8 cellular contexts compared by ENCODE assay signal in the genomic region with DNA sequence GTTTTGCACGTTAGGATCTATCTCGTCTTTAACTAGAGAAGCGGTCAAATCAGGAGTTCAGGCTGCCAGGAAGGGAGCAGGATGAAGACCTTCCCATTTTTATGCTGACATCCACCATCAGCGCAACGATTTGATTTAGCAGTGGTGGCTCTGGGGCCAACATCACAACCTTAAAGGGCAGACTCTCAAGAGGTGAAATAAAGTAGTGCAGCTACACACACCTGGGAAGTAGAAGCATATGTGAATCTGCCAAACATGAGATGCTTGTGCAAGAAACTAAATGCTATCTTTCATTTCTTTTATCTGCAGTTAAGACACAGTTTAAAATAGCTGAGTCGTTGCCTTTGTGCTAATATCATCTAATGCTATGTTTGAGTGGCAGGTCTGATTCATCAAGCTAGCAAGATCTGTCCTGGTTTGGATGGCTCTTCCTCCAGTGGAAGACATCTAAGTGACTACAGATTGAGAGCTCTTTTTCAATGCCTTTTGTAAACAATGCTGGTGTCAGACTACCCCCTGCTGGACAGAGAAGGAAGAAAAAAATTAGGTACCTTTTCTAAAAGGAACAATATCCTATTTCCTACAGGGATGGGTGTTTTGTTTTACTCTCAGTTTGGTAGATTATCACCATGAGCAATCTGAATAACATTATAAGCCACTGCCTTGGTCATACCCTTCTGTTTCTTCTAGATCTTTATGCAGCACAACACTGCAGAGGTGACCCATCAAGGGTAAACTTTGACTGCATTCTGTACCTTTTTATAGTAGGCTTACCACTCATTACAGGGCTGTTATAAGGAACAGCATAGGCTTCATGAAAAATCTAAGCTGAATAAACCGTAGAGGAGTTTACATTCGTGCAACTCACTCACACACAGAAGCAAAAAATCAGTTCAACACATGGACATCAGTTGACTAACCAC.
DNase-seq lines count a peak whose midpoint lies in the region; ATAC-seq and TF ChIP-seq lines count a peak whose summit lies in the region.

No MANE protein-coding gene starts in this region.

- H3K36me3 Mint-ChIP-seq in glutamatergic neuron (ENCODE audit: unreplicated experiment), result no peaks in the 10 kb centered on the region

- intact Hi-C loops in sciatic nerve (cut with DNase I), result no loop called here

- peaks cover 13% of the 10 kb centered on the region for H3K4me1 Mint-ChIP-seq in glutamatergic neuron (ENCODE audit: low read depth, unreplicated experiment)

- no peak overlapping the region for H3K4me3 Mint-ChIP-seq in glutamatergic neuron (ENCODE audit: unreplicated experiment)

- DNase-seq in CD1c-positive myeloid dendritic cell (ENCODE audit: extremely low spot score), result peak; percentile 58
- DNase-seq in NCI-H2171 treated with DMSO at 0.1 percent for 48 hours (lab: John Stamatoyannopoulos, UW), result peak; percentile 55
- peak; percentile 14 for DNase-seq in activated CD4-positive, alpha-beta T cell treated with anti-CD3 and anti-CD28 coated beads for 48 hours
- DNase-seq in glutamatergic neuron, result no peak
- no peak for DNase-seq in sciatic nerve (ENCODE audit: low spot score)

- peaks cover 5% of the 10 kb centered on the region for H3K9me3 Mint-ChIP-seq in glutamatergic neuron (ENCODE audit: unreplicated experiment)

- peaks cover 2% of the 10 kb centered on the region for H3K27me3 Mint-ChIP-seq in glutamatergic neuron (ENCODE audit: unreplicated experiment)

- peak; percentile 87 for TF ChIP-seq CTCF in glutamatergic neuron (IDR thresholded peaks at IDR 0.05; ENCODE audit: partially characterized antibody, unreplicated experiment)

- H3K27ac Mint-ChIP-seq in glutamatergic neuron (ENCODE audit: unreplicated experiment), result no peak overlapping the region

- ATAC-seq in GM18511 (IDR thresholded peaks at IDR 0.05; ENCODE audit: unreplicated experiment) (peak; percentile 75), HG03103 (IDR thresholded peaks at IDR 0.05; ENCODE audit: low read depth, unreplicated experiment) (peak; percentile 73), sciatic nerve (peak; percentile 26), GM21737 (IDR thresholded peaks at IDR 0.05; ENCODE audit: unreplicated experiment) (no peak)

Comparison
In these comparisons a context has a peak if more than half of its experiments do, and no peak if none do; other contexts are left out.
1. DNase-seq: peak in CD1c-positive myeloid dendritic cell (single experiment), NCI-H2171 treated with DMSO at 0.1 percent for 48 hours (single experiment) and activated CD4-positive, alpha-beta T cell treated with anti-CD3 and anti-CD28 coated beads for 48 hours (single experiment); none in glutamatergic neuron (single experiment) and sciatic nerve (single experiment).